2 cellular contexts compared by ENCODE assay signal in the genomic region with DNA sequence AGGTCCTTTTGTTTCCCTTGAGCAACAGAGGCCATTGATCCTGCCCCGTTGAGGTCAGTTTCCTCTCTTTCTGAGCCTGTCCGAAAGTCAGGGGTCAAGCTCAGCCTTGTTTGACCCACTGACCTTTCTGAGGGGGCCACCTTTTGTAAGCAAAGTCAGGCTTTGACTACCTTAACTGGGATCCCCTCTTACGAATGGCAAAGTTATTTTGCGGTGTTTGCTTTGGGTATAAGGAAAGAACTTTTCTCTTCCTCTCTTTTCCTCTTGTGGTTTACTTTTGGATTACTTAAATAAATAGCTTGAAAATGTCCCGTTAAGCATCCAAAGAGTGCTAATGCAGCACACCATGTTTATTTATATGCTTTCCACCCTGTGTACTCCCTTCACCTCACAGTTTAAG.
TF ChIP-seq lines count a peak whose summit lies in the region.

No MANE protein-coding gene starts in this region.

TF ChIP-seq in A549, 52 proteins besides CTCF, POLR2A, EP300 and RAD21:
- TF ChIP-seq JUN (IDR thresholded peaks at IDR 0.05) (peak in 1 of 2 experiments; percentile 25; a peak in 1 of 5 replicates), FOSL2 (IDR thresholded peaks at IDR 0.05) (no peak), FOSL2 (CRISPR knock-in tag; IDR thresholded peaks at IDR 0.05) (peak; percentile 30), NFE2L2 (conservative IDR thresholded peaks at IDR 0.05; ENCODE audit: low read length) (no peak), JUNB (IDR thresholded peaks at IDR 0.05) (peak; percentile 30; the same call in 1 of the 2 replicates), GATA3 (IDR thresholded peaks at IDR 0.05; ENCODE audit: borderline replicate concordance) (no peak; the same call in 1 of the 2 replicates)

TF ChIP-seq in IMR-90, 13 proteins besides CTCF, POLR2A, EP300 and RAD21:
- TF ChIP-seq SMC3 (IDR thresholded peaks at IDR 0.05; ENCODE audit: low read depth, low read length): no peak
- TF ChIP-seq MAFK (IDR thresholded peaks at IDR 0.05; ENCODE audit: low read depth, low read length): no peak
- TF ChIP-seq RCOR1 (IDR thresholded peaks at IDR 0.05; ENCODE audit: insufficient replicate concordance, low read length): no peak
- TF ChIP-seq CHD1 (IDR thresholded peaks at IDR 0.05; ENCODE audit: low read depth, low read length): no peak
- TF ChIP-seq, protein P1, sequence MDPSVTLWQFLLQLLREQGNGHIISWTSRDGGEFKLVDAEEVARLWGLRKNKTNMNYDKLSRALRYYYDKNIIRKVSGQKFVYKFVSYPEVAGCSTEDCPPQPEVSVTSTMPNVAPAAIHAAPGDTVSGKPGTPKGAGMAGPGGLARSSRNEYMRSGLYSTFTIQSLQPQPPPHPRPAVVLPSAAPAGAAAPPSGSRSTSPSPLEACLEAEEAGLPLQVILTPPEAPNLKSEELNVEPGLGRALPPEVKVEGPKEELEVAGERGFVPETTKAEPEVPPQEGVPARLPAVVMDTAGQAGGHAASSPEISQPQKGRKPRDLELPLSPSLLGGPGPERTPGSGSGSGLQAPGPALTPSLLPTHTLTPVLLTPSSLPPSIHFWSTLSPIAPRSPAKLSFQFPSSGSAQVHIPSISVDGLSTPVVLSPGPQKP (IDR thresholded peaks at IDR 0.05; ENCODE audit: borderline replicate concordance, low read depth, low read length): no peak
- TF ChIP-seq RFX5 (IDR thresholded peaks at IDR 0.05; ENCODE audit: low read depth, low read length): no peak
- no peak for TF ChIP-seq BHLHE40 (IDR thresholded peaks at IDR 0.05; ENCODE audit: low read depth, low read length)
- no peak for TF ChIP-seq CEBPB (IDR thresholded peaks at IDR 0.05; ENCODE audit: low read depth, low read length)
- no peak for TF ChIP-seq FOS (IDR thresholded peaks at IDR 0.05; ENCODE audit: low read depth, low read length)
- TF ChIP-seq, protein P2, sequence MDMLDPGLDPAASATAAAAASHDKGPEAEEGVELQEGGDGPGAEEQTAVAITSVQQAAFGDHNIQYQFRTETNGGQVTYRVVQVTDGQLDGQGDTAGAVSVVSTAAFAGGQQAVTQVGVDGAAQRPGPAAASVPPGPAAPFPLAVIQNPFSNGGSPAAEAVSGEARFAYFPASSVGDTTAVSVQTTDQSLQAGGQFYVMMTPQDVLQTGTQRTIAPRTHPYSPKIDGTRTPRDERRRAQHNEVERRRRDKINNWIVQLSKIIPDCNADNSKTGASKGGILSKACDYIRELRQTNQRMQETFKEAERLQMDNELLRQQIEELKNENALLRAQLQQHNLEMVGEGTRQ (IDR thresholded peaks at IDR 0.05; ENCODE audit: low read depth, low read length): no peak
- no peak for TF ChIP-seq MXI1 (IDR thresholded peaks at IDR 0.05; ENCODE audit: borderline replicate concordance, low read depth, low read length)
- TF ChIP-seq MAZ (IDR thresholded peaks at IDR 0.05; ENCODE audit: borderline replicate concordance, low read depth, low read length): no peak
- TF ChIP-seq NFE2L2 (IDR thresholded peaks at IDR 0.05; ENCODE audit: low read depth, low read length): no peak
TF ChIP-seq in IMR-90: peak in this region for 0.
